In the genomic region with DNA sequence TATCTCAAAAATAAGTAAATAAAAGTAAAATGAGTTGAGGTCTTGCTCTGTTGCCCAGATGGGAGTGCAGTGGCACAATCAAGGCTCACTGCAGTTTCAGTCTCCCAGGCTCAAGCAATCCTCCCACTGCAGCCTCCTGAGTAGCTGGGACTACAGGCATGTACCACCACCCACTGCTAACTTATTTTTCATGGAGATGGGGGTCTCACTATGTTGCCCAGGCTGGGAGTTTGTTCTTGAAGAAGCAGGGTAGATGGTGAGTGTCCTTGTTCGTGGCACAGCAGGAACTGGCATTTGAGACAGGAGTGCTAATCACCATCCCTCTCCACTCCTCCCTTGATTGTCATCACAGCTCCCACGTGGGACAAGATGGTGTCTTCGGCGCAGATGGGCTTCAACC, we compare ENCODE assay signal across 11 cellular contexts. TPM values are rescaled to one million over a fixed set of nuclear protein-coding genes. Genes with fewer than 3 reads are reported as not detected.
"Had no signal": no experiment of that assay in that cellular context is flagged by ENCODE, and none has a peak within 500 bp of the region (broad histone marks: within the 10 kb centered on the region; RNA-seq: fewer than 3 reads in every experiment).

No MANE protein-coding gene starts in this region.

- H3K9me3 ChIP-seq: HAP-1 had no signal

- H3K27ac ChIP-seq: GM23248 had no signal

- ATAC-seq: GM23338, HCT116 had no signal

- H3K4me1 Mint-ChIP-seq: GM23338 had no signal

- H3K4me3 Mint-ChIP-seq: GM23338, H9, HFFc6 had no signal

- H3K4me2 ChIP-seq: GM23338 had no signal

- H3K4me1 ChIP-seq: HAP-1 had no signal

- H2AFZ ChIP-seq: GM23248, GM23338 had no signal

- H3K36me3 ChIP-seq: HAP-1 had no signal

- H3K4me3 ChIP-seq: GM23248, GM23338, HAP-1 had no signal

- FAIRE-seq: H54 had no signal

- H3K9ac ChIP-seq: GM23248 had no signal

- H3K27ac Mint-ChIP-seq: GM23338, H9, HFFc6 had no signal

- DNase-seq: GM23248, GOT3, H7, H9, HCEC 1CT, HFFc6 had no signal

RNA-seq across cellular contexts. Expression of a gene that starts 3.5 kb away (rescaled TPM):
- total RNA-seq: GM23248 had no signal
- polyA plus RNA-seq: GM23248 had no signal

RNA-seq across cellular contexts. Expression of a gene that starts 22.3 kb away (rescaled TPM):
- total RNA-seq: GM23248, H4, HFFc6 had no signal
- polyA plus RNA-seq: GM23248 had no signal
